ENCODE assay signal across 28 cellular contexts in genomic region chr11:92449222-92449621, GRCh38.
"Had no signal": no experiment of that assay in that cellular context is flagged by ENCODE, and none has a peak within 500 bp of the region (broad histone marks: within the 10 kb centered on the region; RNA-seq: fewer than 3 reads in every experiment).

No MANE protein-coding gene starts in this region.

- H3K4me1 Mint-ChIP-seq: naive thymus-derived CD4-positive, alpha-beta T cell; stimulated activated memory B cell treated with anti-CD40 and anti-IgM and Interleukin-4, amounts not matched to agents 10 μg/mL and 1 μg/mL and 100 μg/mL, for 72 hours had no signal

- H3K4me3 ChIP-seq: esophagus squamous epithelium, heart right ventricle, left lung, ovary, psoas muscle, sigmoid colon, spleen, thoracic aorta, tibial nerve, upper lobe of right lung, uterus had no signal

- H3K27ac Mint-ChIP-seq: dendritic cell treated with granulocyte-macrophage colony-stimulating factor and Interleukin-4, amounts not matched to agents 40 ng/mL and 50 ng/mL, for 4 days; endodermal cell; naive thymus-derived CD4-positive, alpha-beta T cell; nephron; stimulated activated memory B cell treated with anti-CD40 and anti-IgM and Interleukin-4, amounts not matched to agents 10 μg/mL and 1 μg/mL and 100 μg/mL, for 72 hours; stimulated activated naive CD8-positive, alpha-beta T cell treated with anti-CD3 and anti-CD28 coated beads, Interleukin-15, Interleukin-2, amounts not matched to agents 100 ng/mL and 50 ng/mL, for 24 hours had no signal

- H3K27ac ChIP-seq: esophagus squamous epithelium, heart right ventricle, left lung, ovary, psoas muscle, sigmoid colon, spleen, thoracic aorta, tibial nerve, upper lobe of right lung, uterus had no signal

- H3K4me3 Mint-ChIP-seq: dendritic cell treated with granulocyte-macrophage colony-stimulating factor and Interleukin-4, amounts not matched to agents 40 ng/mL and 50 ng/mL, for 4 days; endodermal cell; naive thymus-derived CD4-positive, alpha-beta T cell; nephron; stimulated activated memory B cell treated with anti-CD40 and anti-IgM and Interleukin-4, amounts not matched to agents 10 μg/mL and 1 μg/mL and 100 μg/mL, for 72 hours; stimulated activated naive CD8-positive, alpha-beta T cell treated with anti-CD3 and anti-CD28 coated beads, Interleukin-15, Interleukin-2, amounts not matched to agents 100 ng/mL and 50 ng/mL, for 24 hours had no signal

- ATAC-seq: heart right ventricle; left cardiac atrium; left lung; naive thymus-derived CD4-positive, alpha-beta T cell; psoas muscle; right cardiac atrium; stimulated activated memory B cell treated with anti-CD40 and anti-IgM and Interleukin-4, amounts not matched to agents 10 μg/mL and 1 μg/mL and 100 μg/mL, for 72 hours; upper lobe of right lung had no signal

- H3K36me3 Mint-ChIP-seq: naive thymus-derived CD4-positive, alpha-beta T cell; stimulated activated memory B cell treated with anti-CD40 and anti-IgM and Interleukin-4, amounts not matched to agents 10 μg/mL and 1 μg/mL and 100 μg/mL, for 72 hours had no signal

- H3K9me3 Mint-ChIP-seq: endodermal cell; nephron; stimulated activated memory B cell treated with anti-CD40 and anti-IgM and Interleukin-4, amounts not matched to agents 10 μg/mL and 1 μg/mL and 100 μg/mL, for 72 hours had no signal

- H3K9me3 ChIP-seq: esophagus squamous epithelium, heart right ventricle, left lung, ovary, psoas muscle, sigmoid colon, spleen, thoracic aorta, tibial nerve, upper lobe of right lung, uterus had no signal

- H3K27me3 Mint-ChIP-seq: dendritic cell treated with granulocyte-macrophage colony-stimulating factor and Interleukin-4, amounts not matched to agents 40 ng/mL and 50 ng/mL, for 4 days; stimulated activated memory B cell treated with anti-CD40 and anti-IgM and Interleukin-4, amounts not matched to agents 10 μg/mL and 1 μg/mL and 100 μg/mL, for 72 hours; stimulated activated naive CD8-positive, alpha-beta T cell treated with anti-CD3 and anti-CD28 coated beads, Interleukin-15, Interleukin-2, amounts not matched to agents 100 ng/mL and 50 ng/mL, for 24 hours had no signal

- H3K36me3 ChIP-seq: esophagus squamous epithelium, heart right ventricle, left lung, ovary, sigmoid colon, spleen, thoracic aorta, tibial nerve, upper lobe of right lung, uterus had no signal

- DNase-seq: effector CD8-positive, alpha-beta T cell; endodermal cell; esophagus squamous epithelium; foreskin melanocyte; glutamatergic neuron; heart right ventricle; hippocampal formation; left cardiac atrium; left lung; mesendoderm; midbrain; naive thymus-derived CD4-positive, alpha-beta T cell; occipital lobe; ovary; posterior cingulate gyrus; psoas muscle; right cardiac atrium; sigmoid colon; spleen; stimulated activated CD4-positive, alpha-beta T cell treated with anti-CD3 and anti-CD28 coated beads, Interleukin-4, amount 100 ng/mL, for 4 hours; upper lobe of right lung; uterus had no signal

- H3K27me3 ChIP-seq: esophagus squamous epithelium, heart right ventricle, left lung, ovary, sigmoid colon, spleen, tibial nerve, upper lobe of right lung, uterus had no signal

- H3K4me1 ChIP-seq: heart right ventricle, left lung, psoas muscle, sigmoid colon, spleen, tibial nerve, upper lobe of right lung, uterus had no signal
